Comparison of ENCODE assay signal across 22 cellular contexts in genomic region chr1:241007668-241008067, GRCh38.
"Had no signal": no experiment of that assay in that cellular context is flagged by ENCODE, and none has a peak within 500 bp of the region (broad histone marks: within the 10 kb centered on the region; RNA-seq: fewer than 3 reads in every experiment).

No MANE protein-coding gene starts in this region.

- H2AFZ ChIP-seq: hepatocyte, neural progenitor cell had no signal

- H3K27ac ChIP-seq: coronary artery, foreskin keratinocyte, hepatocyte, neural progenitor cell, ovary, right atrium auricular region, sigmoid colon, skin epidermis, suprapubic skin, thyroid gland had no signal

- H3K4me1 Mint-ChIP-seq: memory B cell; neural progenitor cell; stimulated activated effector memory CD8-positive, alpha-beta T cell treated with anti-CD3 and anti-CD28 coated beads, Interleukin-12 subunit alpha, Interleukin-12 subunit beta, amount 100 ng/mL, for 72 hours had no signal

- H3K36me3 Mint-ChIP-seq: memory B cell; mesothelial cell of epicardium; neural progenitor cell; stimulated activated effector memory CD8-positive, alpha-beta T cell treated with anti-CD3 and anti-CD28 coated beads, Interleukin-12 subunit alpha, Interleukin-12 subunit beta, amount 100 ng/mL, for 72 hours had no signal

- H3K4me2 ChIP-seq: hepatocyte, neural progenitor cell had no signal

- DNase-seq: effector CD4-positive, alpha-beta T cell; endodermal cell; erythroblast; foreskin keratinocyte; nucleus accumbens; ovary; sigmoid colon; stimulated activated CD4-positive, alpha-beta T cell treated with anti-CD3 and anti-CD28 coated beads, Interleukin-12 subunit alpha, Interleukin-12 subunit beta, amount 100 ng/mL, for 4 hours; stimulated activated CD4-positive, alpha-beta T cell treated with anti-CD3 and anti-CD28 coated beads, Interleukin-4, amount 100 ng/mL, for 1 hour; stimulated activated CD8-positive, alpha-beta memory T cell treated with anti-CD3 and anti-CD28 coated beads, Interleukin-4, amount 100 ng/mL, for 48 hours; stimulated activated naive CD8-positive, alpha-beta T cell treated with anti-CD3 and anti-CD28 coated beads, Interleukin-15, Interleukin-2, amounts not matched to agents 100 U/mL and 50 U/mL, for 24 hours; thyroid gland had no signal

- H3K27me3 Mint-ChIP-seq: natural killer cell treated with Interleukin-12 subunit alpha and Interleukin-12 subunit beta and Interleukin-15 and Interleukin-18, amount 100 ng/mL, for 72 hours had no signal

- H3K27ac Mint-ChIP-seq: endodermal cell; memory B cell; mesothelial cell of epicardium; natural killer cell treated with Interleukin-12 subunit alpha and Interleukin-12 subunit beta and Interleukin-15 and Interleukin-18, amount 100 ng/mL, for 72 hours; neural progenitor cell; stimulated activated effector memory CD8-positive, alpha-beta T cell treated with anti-CD3 and anti-CD28 coated beads, Interleukin-12 subunit alpha, Interleukin-12 subunit beta, amount 100 ng/mL, for 72 hours had no signal

- H3K4me3 Mint-ChIP-seq: endodermal cell; memory B cell; mesothelial cell of epicardium; natural killer cell treated with Interleukin-12 subunit alpha and Interleukin-12 subunit beta and Interleukin-15 and Interleukin-18, amount 100 ng/mL, for 72 hours; neural progenitor cell; stimulated activated effector memory CD8-positive, alpha-beta T cell treated with anti-CD3 and anti-CD28 coated beads, Interleukin-12 subunit alpha, Interleukin-12 subunit beta, amount 100 ng/mL, for 72 hours had no signal

- H3K9me3 ChIP-seq: ovary, right atrium auricular region, sigmoid colon, suprapubic skin, thyroid gland had no signal

- H3K79me2 ChIP-seq: hepatocyte had no signal

- H3K4me3 ChIP-seq: coronary artery, hepatocyte, neural progenitor cell, ovary, right atrium auricular region, sigmoid colon, skin epidermis, suprapubic skin, thyroid gland had no signal

- H3K36me3 ChIP-seq: neural progenitor cell, ovary, right atrium auricular region, sigmoid colon, suprapubic skin, thyroid gland had no signal

- H3K27me3 ChIP-seq: foreskin keratinocyte, hepatocyte, neural progenitor cell, ovary, right atrium auricular region, sigmoid colon, suprapubic skin, thyroid gland had no signal

- H3K4me1 ChIP-seq: foreskin keratinocyte, neural progenitor cell, right atrium auricular region, sigmoid colon, suprapubic skin, thyroid gland had no signal

- H3K9me3 Mint-ChIP-seq: endodermal cell, mesothelial cell of epicardium, neural progenitor cell had no signal

- ATAC-seq: foreskin keratinocyte; natural killer cell treated with Interleukin-12 subunit alpha and Interleukin-12 subunit beta and Interleukin-15 and Interleukin-18, amount 100 ng/mL, for 72 hours; stimulated activated effector memory CD8-positive, alpha-beta T cell treated with anti-CD3 and anti-CD28 coated beads, Interleukin-12 subunit alpha, Interleukin-12 subunit beta, amount 100 ng/mL, for 72 hours; stimulated activated naive CD8-positive, alpha-beta T cell treated with anti-CD3 and anti-CD28 coated beads, Interleukin-15, Interleukin-2, amounts not matched to agents 100 U/mL and 50 U/mL, for 24 hours had no signal
